17 cellular contexts compared by ENCODE assay signal in genomic region chr2:113214141-113214540, GRCh38. TPM values are rescaled to one million over a fixed set of nuclear protein-coding genes. Genes with fewer than 3 reads are reported as not detected.
DNase-seq lines count a peak whose midpoint lies in the region; ATAC-seq and TF ChIP-seq lines count a peak whose summit lies in the region.
"Had no signal": no experiment of that assay in that cellular context is flagged by ENCODE, and none has a peak within 500 bp of the region (broad histone marks: within the 10 kb centered on the region; RNA-seq: fewer than 3 reads in every experiment).

No MANE protein-coding gene starts in this region.

- H3K27me3 ChIP-seq in thyroid gland = no peaks in the 10 kb centered on the region

- peak; percentile 50 for ATAC-seq in activated CD8-positive, alpha-beta T cell treated with anti-CD3 and anti-CD28 coated beads, Interleukin-2, amount 10 ng/mL, durations not matched to agents 7 days and 5 days
- no peak for ATAC-seq in activated CD8-positive, alpha-beta T cell treated with anti-CD3 and anti-CD28 coated beads for 36 hours
- no peak for ATAC-seq in T-helper 17 cell

- no peak for TF ChIP-seq POLR2A in thyroid gland (IDR thresholded peaks at IDR 0.05)

- H3K36me3 ChIP-seq in thyroid gland = peaks cover 9 to 12% of the 10 kb centered on the region in 2 donors

- CTCF ChIA-PET in activated CD8-positive, alpha-beta T cell treated with anti-CD3 and anti-CD28 coated beads, Interleukin-2, amount 10 ng/mL, durations not matched to agents 7 days and 5 days (lab: Charles Lee) = interaction anchor here (0.7 to 1.6 kb wide), 2 partner anchors 10 to 77 kb away, joined by 3 to 10 read pairs; no protein-coding TSS in a partner anchor
- CTCF ChIA-PET in activated CD8-positive, alpha-beta T cell treated with anti-CD3 and anti-CD28 coated beads for 36 hours (lab: Charles Lee) = interaction anchor here (1.7 kb wide), 1 partner anchor 10 kb away, joined by 6 read pairs; no protein-coding TSS in a partner anchor

- H3K4me3 Mint-ChIP-seq in activated CD8-positive, alpha-beta T cell treated with anti-CD3 and anti-CD28 coated beads, Interleukin-2, amount 10 ng/mL, durations not matched to agents 7 days and 5 days = no peak overlapping the region
- H3K4me3 Mint-ChIP-seq in activated CD8-positive, alpha-beta T cell treated with anti-CD3 and anti-CD28 coated beads for 36 hours = no peak overlapping the region
- no peak overlapping the region for H3K4me3 Mint-ChIP-seq in T-helper 17 cell

- H3K9me3 Mint-ChIP-seq in activated CD8-positive, alpha-beta T cell treated with anti-CD3 and anti-CD28 coated beads, Interleukin-2, amount 10 ng/mL, durations not matched to agents 7 days and 5 days (ENCODE audit: insufficient read depth) = no peaks in the 10 kb centered on the region
- H3K9me3 Mint-ChIP-seq in activated CD8-positive, alpha-beta T cell treated with anti-CD3 and anti-CD28 coated beads for 36 hours = no peaks in the 10 kb centered on the region

- intact Hi-C loops in activated CD8-positive, alpha-beta T cell treated with anti-CD3 and anti-CD28 coated beads for 36 hours (cut with micrococcal nuclease) = no loop called here
- intact Hi-C loops in thyroid gland (cut with DNase I) = no loop called here

- peak overlapping the region; percentile 92 to 97 (median 94) for H3K27ac ChIP-seq in thyroid gland

- H3K27me3 Mint-ChIP-seq in activated CD8-positive, alpha-beta T cell treated with anti-CD3 and anti-CD28 coated beads, Interleukin-2, amount 10 ng/mL, durations not matched to agents 7 days and 5 days (ENCODE audit: low read depth) = no peaks in the 10 kb centered on the region
- H3K27me3 Mint-ChIP-seq in activated CD8-positive, alpha-beta T cell treated with anti-CD3 and anti-CD28 coated beads for 36 hours = no peaks in the 10 kb centered on the region
- H3K27me3 Mint-ChIP-seq in T-helper 17 cell = peaks cover 5% of the 10 kb centered on the region

- peaks cover 40% of the 10 kb centered on the region for H3K4me1 Mint-ChIP-seq in activated CD8-positive, alpha-beta T cell treated with anti-CD3 and anti-CD28 coated beads, Interleukin-2, amount 10 ng/mL, durations not matched to agents 7 days and 5 days (ENCODE audit: low read depth)
- peaks cover 15% of the 10 kb centered on the region for H3K4me1 Mint-ChIP-seq in activated CD8-positive, alpha-beta T cell treated with anti-CD3 and anti-CD28 coated beads for 36 hours (ENCODE audit: low read depth)
- H3K4me1 Mint-ChIP-seq in T-helper 17 cell = peaks cover 27% of the 10 kb centered on the region

- H3K9me3 ChIP-seq in thyroid gland (no peaks in the 10 kb centered on the region), T-helper 17 cell (ENCODE audit: control insufficient read depth, low read length, poor library complexity, severe bottlenecking) (no peaks in the 10 kb centered on the region)

- WGBS in thyroid gland, 2 donors = 42 to 48% methylated on average over 4 of the region's 4 CpGs

- no peak overlapping the region for H3K27ac Mint-ChIP-seq in activated CD8-positive, alpha-beta T cell treated with anti-CD3 and anti-CD28 coated beads, Interleukin-2, amount 10 ng/mL, durations not matched to agents 7 days and 5 days
- H3K27ac Mint-ChIP-seq in activated CD8-positive, alpha-beta T cell treated with anti-CD3 and anti-CD28 coated beads for 36 hours = no peak overlapping the region
- no peak overlapping the region for H3K27ac Mint-ChIP-seq in T-helper 17 cell

- TF ChIP-seq CTCF in activated CD8-positive, alpha-beta T cell treated with anti-CD3 and anti-CD28 coated beads for 36 hours (IDR thresholded peaks at IDR 0.05) = no peak
- TF ChIP-seq CTCF in thyroid gland (IDR thresholded peaks at IDR 0.05) = no peak

- no peaks in the 10 kb centered on the region for H3K36me3 Mint-ChIP-seq in activated CD8-positive, alpha-beta T cell treated with anti-CD3 and anti-CD28 coated beads, Interleukin-2, amount 10 ng/mL, durations not matched to agents 7 days and 5 days (ENCODE audit: low read depth)
- H3K36me3 Mint-ChIP-seq in activated CD8-positive, alpha-beta T cell treated with anti-CD3 and anti-CD28 coated beads for 36 hours (ENCODE audit: low read depth) = no peaks in the 10 kb centered on the region
- no peaks in the 10 kb centered on the region for H3K36me3 Mint-ChIP-seq in T-helper 17 cell (ENCODE audit: low read depth)

- no peak overlapping the region for H3K4me3 ChIP-seq in Jurkat, Clone E6-1 (ENCODE audit: low read length)
- H3K4me3 ChIP-seq in thyroid gland (replicated peaks in 1 of 3) = no peak overlapping the region

- POLR2A ChIA-PET in activated CD8-positive, alpha-beta T cell treated with anti-CD3 and anti-CD28 coated beads, Interleukin-2, amount 10 ng/mL, durations not matched to agents 7 days and 5 days (lab: Charles Lee) = interaction anchor here (0.9 kb wide), 1 partner anchor 8 kb away, joined by 3 read pairs; no protein-coding TSS in a partner anchor
- POLR2A ChIA-PET in activated CD8-positive, alpha-beta T cell treated with anti-CD3 and anti-CD28 coated beads for 36 hours (lab: Charles Lee) = no interaction called here

- peaks cover 72 to 96% of the 10 kb centered on the region in 2 donors for H3K4me1 ChIP-seq in thyroid gland

- DNase-seq in activated CD8-positive, alpha-beta T cell treated with anti-CD3 and anti-CD28 coated beads, Interleukin-2, amount 10 ng/mL, durations not matched to agents 7 days and 5 days = no peak
- no peak for DNase-seq in activated CD8-positive, alpha-beta T cell treated with anti-CD3 and anti-CD28 coated beads for 36 hours
- DNase-seq in Jurkat, Clone E6-1 (ENCODE audit: low read depth, low spot score) = peak; percentile 18
- peak; percentile 50 for DNase-seq in kidney tubule cell (ENCODE audit: low spot score)
- peak in 1 of 2 donors; percentile 50 for DNase-seq in thyroid gland
- no peak for DNase-seq in iPS-NIHi11 (ENCODE audit: low spot score)
- no peak for DNase-seq in NCI-H526 treated with DMSO at 0.1 percent for 48 hours (lab: John Stamatoyannopoulos, UW)
- no peak for DNase-seq in T-helper 17 cell
- DNase-seq: 8988T, C1 segment of cervical spinal cord, DMS 273 treated with DMSO at 0.1 percent for 48 hours, NCI-H1105 treated with DMSO at 0.1 percent for 48 hours, NCI-H187 treated with DMSO at 0.1 percent for 48 hours, NCI-H446, NCI-H748 treated with DMSO at 0.1 percent for 48 hours, OCI-M1, SIG-M5 had no signal

RNA-seq across cellular contexts. Expression of gene PSD4, which starts 40.4 kb away (rescaled TPM):
- total RNA-seq in activated CD8-positive, alpha-beta T cell treated with anti-CD3 and anti-CD28 coated beads, Interleukin-2, amount 10 ng/mL, durations not matched to agents 7 days and 5 days = 100 to 1,000 TPM; 394 to 404 TPM
- total RNA-seq in activated CD8-positive, alpha-beta T cell treated with anti-CD3 and anti-CD28 coated beads for 36 hours = 100 to 1,000 TPM; 247 to 251 TPM
- polyA plus RNA-seq in Jurkat, Clone E6-1 (2012; ENCODE audit: insufficient read depth, insufficient read length) = 69.3 TPM
- total RNA-seq in thyroid gland (100 to 1,000 TPM in 3 of 4 donors, 10 to 100 TPM in 1; 63.7 to 136 (median 111) TPM), T-helper 17 cell (100 to 1,000 TPM; 141 to 160 TPM)

Comparison
In these comparisons a context has a peak if more than half of its experiments do, and no peak if none do; other contexts are left out.
1. DNase-seq: peak in Jurkat, Clone E6-1 (single experiment) and kidney tubule cell (single experiment); none in activated CD8-positive, alpha-beta T cell treated with anti-CD3 and anti-CD28 coated beads, Interleukin-2, amount 10 ng/mL, durations not matched to agents 7 days and 5 days (single experiment), activated CD8-positive, alpha-beta T cell treated with anti-CD3 and anti-CD28 coated beads for 36 hours (single experiment), iPS-NIHi11 (single experiment), NCI-H526 treated with DMSO at 0.1 percent for 48 hours (single experiment) and T-helper 17 cell (0 of 3).